8 cellular contexts compared by ENCODE assay signal in the genomic region with DNA sequence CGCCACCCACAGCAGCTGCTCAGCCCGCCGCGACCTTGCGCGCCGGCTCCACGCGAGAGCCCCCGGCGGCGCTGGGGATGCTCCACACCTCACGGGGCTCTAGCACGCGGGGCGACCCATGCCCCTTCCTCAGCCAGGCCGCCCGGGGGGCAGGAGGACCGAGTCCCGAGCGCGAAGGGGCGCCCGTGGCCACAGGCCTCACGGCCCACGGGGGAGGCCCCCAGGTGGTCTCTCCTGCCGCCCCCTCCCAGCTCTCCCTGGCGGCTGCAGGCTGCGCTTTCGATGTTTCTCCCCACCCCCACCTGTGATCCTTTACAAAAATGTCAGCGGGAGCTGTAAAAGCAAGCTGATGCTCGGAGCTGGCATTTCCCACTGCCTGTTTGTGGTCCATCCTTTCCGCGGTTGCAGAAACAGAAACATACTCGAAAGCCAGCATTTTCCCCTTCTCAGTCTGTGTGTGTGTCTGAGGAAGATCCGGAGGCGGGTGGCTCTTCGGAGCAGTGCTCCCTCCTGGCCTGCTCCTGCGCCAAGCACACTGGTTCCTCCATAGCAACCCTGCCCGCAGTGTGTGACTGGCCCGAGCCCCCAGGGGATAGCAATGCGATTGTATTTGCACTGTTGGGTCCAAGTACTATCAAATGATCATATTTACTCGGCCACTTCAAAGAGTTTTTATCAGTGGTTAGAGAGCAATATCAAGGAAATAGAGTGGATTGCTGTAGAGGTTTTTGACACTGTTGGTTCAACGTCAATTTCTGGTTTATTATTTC.
A peak's percentile ranks its signal among the peaks of the same experiment; 100 is the strongest.
DNase-seq lines count a peak whose midpoint lies in the region; ATAC-seq and TF ChIP-seq lines count a peak whose summit lies in the region.

No MANE protein-coding gene starts in this region.

- no peaks in the 10 kb centered on the region for H3K9me2 ChIP-seq in SU-DHL-6 (replicated peaks; ENCODE audit: insufficient read depth, low read length)

- no peaks in the 10 kb centered on the region for H3K9me3 ChIP-seq in SU-DHL-6 (ENCODE audit: insufficient read depth, low read length)
- no peaks in the 10 kb centered on the region for H3K9me3 ChIP-seq in parathyroid adenoma (ENCODE audit: control insufficient read depth, low read length)

- H3F3A ChIP-seq in SU-DHL-6 (ENCODE audit: insufficient read depth) = no peaks in the 10 kb centered on the region

- H3K4me3 ChIP-seq in SU-DHL-6 (ENCODE audit: insufficient read depth, low read length, poor library complexity, severe bottlenecking) = no peak overlapping the region
- H3K4me3 ChIP-seq in parathyroid adenoma (ENCODE audit: low read depth, low read length) = peak overlapping the region; percentile 44

- H3K9ac ChIP-seq in SU-DHL-6 (ENCODE audit: low read length) (no peak overlapping the region), parathyroid adenoma (no peak overlapping the region)

- H3K4me2 ChIP-seq in SU-DHL-6 (ENCODE audit: low read depth, low read length, poor library complexity, severe bottlenecking) = peak overlapping the region; percentile 42
- H3K4me2 ChIP-seq in parathyroid adenoma (ENCODE audit: low read length) = peak overlapping the region; percentile 100

- H2AFZ ChIP-seq in SU-DHL-6 (ENCODE audit: low read depth, low read length, severe bottlenecking) = peak overlapping the region; percentile 18
- H2AFZ ChIP-seq in parathyroid adenoma = peak overlapping the region; percentile 78

- no peaks in the 10 kb centered on the region for H3K36me3 ChIP-seq in SU-DHL-6 (ENCODE audit: low read length)
- no peaks in the 10 kb centered on the region for H3K36me3 ChIP-seq in parathyroid adenoma (ENCODE audit: control insufficient read depth, insufficient read depth, low read length)

- no peak for TF ChIP-seq CTCF in SU-DHL-6 (IDR thresholded peaks at IDR 0.05; ENCODE audit: insufficient read depth, low read length, poor library complexity, severe bottlenecking)
- no peak for TF ChIP-seq CTCF in parathyroid adenoma (IDR thresholded peaks at IDR 0.05)

- H3K27ac ChIP-seq in SU-DHL-6 (ENCODE audit: low read depth, low read length) = no peak overlapping the region
- no peak overlapping the region for H3K27ac ChIP-seq in parathyroid adenoma

- H3K27me3 ChIP-seq in SU-DHL-6 (ENCODE audit: low read length) (no peaks in the 10 kb centered on the region), parathyroid adenoma (ENCODE audit: control insufficient read depth, insufficient read depth, low read length) (no peaks in the 10 kb centered on the region)

- ATAC-seq in HG02798 (IDR thresholded peaks at IDR 0.05; ENCODE audit: poor library complexity, unreplicated experiment) (peak; percentile 1), GM18858 (IDR thresholded peaks at IDR 0.05; ENCODE audit: unreplicated experiment) (no peak), GM19023 (IDR thresholded peaks at IDR 0.05; ENCODE audit: unreplicated experiment) (no peak)

- no peaks in the 10 kb centered on the region for H4K20me1 ChIP-seq in SU-DHL-6 (ENCODE audit: low read depth, low read length)

- H3K4me1 ChIP-seq in parathyroid adenoma = no peaks in the 10 kb centered on the region

- DNase-seq in COR-L47 (lab: John Stamatoyannopoulos, UW) (peak; percentile 38), fibroblast of peridontal ligament (ENCODE audit: extremely low read depth) (peak; percentile 52), AG20443 (ENCODE audit: low spot score) (no peak)

- H3K79me2 ChIP-seq in SU-DHL-6 (ENCODE audit: insufficient read depth, low read length) (no peaks in the 10 kb centered on the region), parathyroid adenoma (no peaks in the 10 kb centered on the region)
